1 cellular context compared by ENCODE assay signal in genomic region chrX:149540621-149541520, GRCh38.
TF ChIP-seq lines count a peak whose summit lies in the region.

Gene EOLA1, plus strand, starts transcription at chrX:149541012. Its CDS starts 4,619 bp downstream, at chrX:149545631.

TF ChIP-seq in HepG2, 621 proteins besides CTCF, POLR2A, EP300 and RAD21 (continued from another document and continues in another):
- TF ChIP-seq JUND (CRISPR knock-in tag; IDR thresholded peaks at IDR 0.05) (no peak), TERF1 (CRISPR knock-in tag; IDR thresholded peaks at IDR 0.05) (no peak), YEATS2 (CRISPR knock-in tag; IDR thresholded peaks at IDR 0.05; ENCODE audit: borderline replicate concordance) (peak; percentile 84; the same call in 1 of the 2 replicates), SAP130 (CRISPR knock-in tag; IDR thresholded peaks at IDR 0.05; ENCODE audit: low read depth) (peak; percentile 95), ZBTB20 (CRISPR knock-in tag; IDR thresholded peaks at IDR 0.05; ENCODE audit: borderline replicate concordance, low read depth) (0 out of 2 replicates have a peak, but pooled peaks have one; percentile 67), ZBTB3 (CRISPR knock-in tag; IDR thresholded peaks at IDR 0.05; ENCODE audit: borderline replicate concordance, low read depth) (no peak), PAWR (CRISPR knock-in tag; IDR thresholded peaks at IDR 0.05; ENCODE audit: borderline replicate concordance) (no peak), TMF1 (CRISPR knock-in tag; IDR thresholded peaks at IDR 0.05; ENCODE audit: low read depth) (no peak), ZNF574 (CRISPR knock-in tag; IDR thresholded peaks at IDR 0.05) (0 out of 2 replicates have a peak, but pooled peaks have one; percentile 37), ZNF556 (CRISPR knock-in tag; IDR thresholded peaks at IDR 0.05; ENCODE audit: borderline replicate concordance) (0 out of 2 replicates have a peak, but pooled peaks have one; percentile 16), ZNF614 (CRISPR knock-in tag; IDR thresholded peaks at IDR 0.05; ENCODE audit: borderline replicate concordance) (no peak), ARNT2 (CRISPR knock-in tag; IDR thresholded peaks at IDR 0.05; ENCODE audit: low read depth) (no peak), MLX (CRISPR knock-in tag; IDR thresholded peaks at IDR 0.05) (no peak), POLR2G (IDR thresholded peaks at IDR 0.05; ENCODE audit: low read depth, low read length) (0 out of 2 replicates have a peak, but pooled peaks have one; percentile 34), TFE3 (CRISPR knock-in tag; IDR thresholded peaks at IDR 0.05) (no peak), KLF9 (CRISPR knock-in tag; IDR thresholded peaks at IDR 0.05; ENCODE audit: low read depth) (no peak), PHF21A (CRISPR knock-in tag; IDR thresholded peaks at IDR 0.05) (0 out of 2 replicates have a peak, but pooled peaks have one; percentile 48), FOXP1 (IDR thresholded peaks at IDR 0.05) (no peak), FOXP1 (CRISPR knock-in tag; IDR thresholded peaks at IDR 0.05) (no peak), ZNF891 (CRISPR knock-in tag; IDR thresholded peaks at IDR 0.05) (no peak), ZNF878 (CRISPR knock-in tag; IDR thresholded peaks at IDR 0.05) (no peak), CBX2 (IDR thresholded peaks at IDR 0.05; ENCODE audit: low read depth, low read length) (no peak), CBX2 (CRISPR knock-in tag; IDR thresholded peaks at IDR 0.05; ENCODE audit: low read depth) (no peak), ZNF512B (CRISPR knock-in tag; IDR thresholded peaks at IDR 0.05; ENCODE audit: borderline replicate concordance) (no peak), ZNF24 (IDR thresholded peaks at IDR 0.05) (no peak), ZNF670 (CRISPR knock-in tag; IDR thresholded peaks at IDR 0.05; ENCODE audit: borderline replicate concordance) (no peak), ZNF772 (CRISPR knock-in tag; IDR thresholded peaks at IDR 0.05) (no peak), ADNP (CRISPR knock-in tag; IDR thresholded peaks at IDR 0.05) (no peak), U2AF2 (IDR thresholded peaks at IDR 0.05; ENCODE audit: low read depth, low read length) (no peak), ZNF761 (CRISPR knock-in tag; conservative IDR thresholded peaks at IDR 0.05) (no peak), POGK (CRISPR knock-in tag; conservative IDR thresholded peaks at IDR 0.05) (no peak), ZNF552 (CRISPR knock-in tag; IDR thresholded peaks at IDR 0.05; ENCODE audit: borderline replicate concordance) (no peak), SNAPC5 (CRISPR knock-in tag; IDR thresholded peaks at IDR 0.05; ENCODE audit: borderline replicate concordance) (no peak), NFRKB (IDR thresholded peaks at IDR 0.05) (no peak), ISL2 (CRISPR knock-in tag; IDR thresholded peaks at IDR 0.05) (no peak), ZNF460 (CRISPR knock-in tag; IDR thresholded peaks at IDR 0.05; ENCODE audit: borderline replicate concordance) (no peak), ZNF121 (CRISPR knock-in tag; IDR thresholded peaks at IDR 0.05) (no peak), ZBTB21 (CRISPR knock-in tag; IDR thresholded peaks at IDR 0.05) (no peak), CREB1 (IDR thresholded peaks at IDR 0.05) (peak; percentile 84), CREB1 (CRISPR knock-in tag; IDR thresholded peaks at IDR 0.05) (peak; percentile 91), SIX1 (CRISPR knock-in tag; IDR thresholded peaks at IDR 0.05; ENCODE audit: borderline replicate concordance) (no peak), RCOR2 (CRISPR knock-in tag; IDR thresholded peaks at IDR 0.05) (no peak), PAXIP1 (CRISPR knock-in tag; conservative IDR thresholded peaks at IDR 0.05) (no peak), ZNF672 (CRISPR knock-in tag; IDR thresholded peaks at IDR 0.05) (no peak), SOX5 (CRISPR knock-in tag; IDR thresholded peaks at IDR 0.05; ENCODE audit: borderline replicate concordance) (0 out of 2 replicates have a peak, but pooled peaks have one; percentile 8), ZBTB44 (CRISPR knock-in tag; IDR thresholded peaks at IDR 0.05) (no peak), THAP9 (CRISPR knock-in tag; IDR thresholded peaks at IDR 0.05; ENCODE audit: borderline replicate concordance) (peak; percentile 23; the same call in 1 of the 2 replicates), ATM (IDR thresholded peaks at IDR 0.05; ENCODE audit: borderline replicate concordance) (no peak)
